ENCODE assay signal across 1 cellular context in genomic region chr9:125764198-125764597, GRCh38.
TF ChIP-seq lines count a peak whose summit lies in the region.

No MANE protein-coding gene starts in this region.

TF ChIP-seq in SK-N-SH treated with all-trans-retinoic acid at 6 μM for 48 hours, 23 proteins besides CTCF, POLR2A, EP300 and RAD21 (continued from another document):
- no peak for TF ChIP-seq TSHZ2 (CRISPR knock-in tag; IDR thresholded peaks at IDR 0.05)
- peak; percentile 55; the same call in 1 of the 2 replicates for TF ChIP-seq ZC3H10 (CRISPR knock-in tag; IDR thresholded peaks at IDR 0.05)
- TF ChIP-seq ZFP3 (CRISPR knock-in tag; IDR thresholded peaks at IDR 0.05): no peak
- no peak for TF ChIP-seq BACH2 (CRISPR knock-in tag; IDR thresholded peaks at IDR 0.05; ENCODE audit: borderline replicate concordance)
- TF ChIP-seq TOX (CRISPR knock-in tag; IDR thresholded peaks at IDR 0.05; ENCODE audit: borderline replicate concordance): peak; percentile 88
